16 cellular contexts compared by ENCODE assay signal in genomic region chr18:31931163-31931885, GRCh38. TPM values are rescaled to one million over a fixed set of nuclear protein-coding genes. Genes with fewer than 3 reads are reported as not detected.
DNase-seq lines count a peak whose midpoint lies in the region; ATAC-seq, FAIRE-seq and TF ChIP-seq lines count a peak whose summit lies in the region.
"Had no signal": no experiment of that assay in that cellular context is flagged by ENCODE, and none has a peak within 500 bp of the region (broad histone marks: within the 10 kb centered on the region; RNA-seq: fewer than 3 reads in every experiment).

No MANE protein-coding gene starts in this region.

- peaks cover 0 to 4% (median 0%) of the 10 kb centered on the region in 3 donors for H3K4me1 ChIP-seq in pancreas

- H3K4me3 Mint-ChIP-seq in nephron (no peak overlapping the region), glutamatergic neuron (ENCODE audit: unreplicated experiment) (no peak overlapping the region)
- H3K4me3 Mint-ChIP-seq: B cell; stimulated activated naive B cell treated with anti-CD40 and anti-IgM and Interleukin-4, amounts not matched to agents 10 μg/mL and 1 μg/mL and 100 μg/mL, for 72 hours had no signal

- TF ChIP-seq CTCF in nephron (IDR thresholded peaks at IDR 0.05; ENCODE audit: unreplicated experiment in 3 of 3) (no peak), pancreas (IDR thresholded peaks at IDR 0.05) (no peak), glutamatergic neuron (IDR thresholded peaks at IDR 0.05; ENCODE audit: partially characterized antibody, unreplicated experiment) (no peak)

- no peaks in the 10 kb centered on the region for H3K36me3 ChIP-seq in pancreas

- H3K27ac ChIP-seq in pancreas = no peak overlapping the region
- H3K27ac ChIP-seq: SJSA1 had no signal

- no peaks in the 10 kb centered on the region for H3K27me3 ChIP-seq in pancreas
- H3K27me3 ChIP-seq: SJSA1 had no signal

- no peak overlapping the region for H3K4me3 ChIP-seq in pancreas
- H3K4me3 ChIP-seq: SJSA1 had no signal

- no peaks in the 10 kb centered on the region for H3K9me3 Mint-ChIP-seq in nephron
- no peaks in the 10 kb centered on the region for H3K9me3 Mint-ChIP-seq in glutamatergic neuron (ENCODE audit: unreplicated experiment)
- H3K9me3 Mint-ChIP-seq: stimulated activated naive B cell treated with anti-CD40 and anti-IgM and Interleukin-4, amounts not matched to agents 10 μg/mL and 1 μg/mL and 100 μg/mL, for 72 hours had no signal

- ATAC-seq in pancreas = no peak
- ATAC-seq: stimulated activated naive B cell treated with anti-CD40 and anti-IgM and Interleukin-4, amounts not matched to agents 10 μg/mL and 1 μg/mL and 100 μg/mL, for 72 hours had no signal

- peaks cover 8% of the 10 kb centered on the region for H3K4me1 Mint-ChIP-seq in nephron
- no peaks in the 10 kb centered on the region for H3K4me1 Mint-ChIP-seq in glutamatergic neuron (ENCODE audit: low read depth, unreplicated experiment)

- DNase-seq in Daoy (ENCODE audit: low read depth) (peak; percentile 26), NCI-H82 (lab: John Stamatoyannopoulos, UW) (peak; percentile 89), dermis blood vessel endothelial cell (peak; percentile 72), SIG-M5 (lab: John Stamatoyannopoulos, UW) (no peak), pancreas (no peak), glutamatergic neuron (no peak)
- DNase-seq in stimulated activated CD4-positive, alpha-beta T cell treated with anti-CD3 and anti-CD28 coated beads, Interleukin-4, amount 100 ng/mL, for 1 hour = no peak
- DNase-seq: foreskin melanocyte; NCI-H2107; NK-92 treated with Interleukin-12 subunit alpha and Interleukin-12 subunit beta, amount 100 ng/mL, for 24 hours; retina; stimulated activated CD4-positive, alpha-beta T cell treated with anti-CD3 and anti-CD28 coated beads, Interleukin-2, amount 100 ng/mL, for 48 hours; stimulated activated naive B cell treated with anti-CD40 and anti-IgM and Interleukin-4, amounts not matched to agents 10 μg/mL and 1 μg/mL and 100 μg/mL, for 72 hours had no signal

- 61 to 62% methylated on average over 6 of the region's 6 CpGs for WGBS in pancreas, 2 donors

- H3K27ac Mint-ChIP-seq in nephron (peak overlapping the region; percentile 16 to 63 (median 32)), glutamatergic neuron (ENCODE audit: unreplicated experiment) (no peak overlapping the region)
- H3K27ac Mint-ChIP-seq: B cell; stimulated activated naive B cell treated with anti-CD40 and anti-IgM and Interleukin-4, amounts not matched to agents 10 μg/mL and 1 μg/mL and 100 μg/mL, for 72 hours had no signal

- H3K27me3 Mint-ChIP-seq in nephron (ENCODE audit: low read depth) = no peaks in the 10 kb centered on the region
- no peaks in the 10 kb centered on the region for H3K27me3 Mint-ChIP-seq in glutamatergic neuron (ENCODE audit: unreplicated experiment)
- H3K27me3 Mint-ChIP-seq: B cell; stimulated activated naive B cell treated with anti-CD40 and anti-IgM and Interleukin-4, amounts not matched to agents 10 μg/mL and 1 μg/mL and 100 μg/mL, for 72 hours had no signal

- no peaks in the 10 kb centered on the region for H3K9me3 ChIP-seq in pancreas
- H3K9me3 ChIP-seq: SJSA1 had no signal

- intact Hi-C loops in pancreas (cut with DNase I) = no loop called here

- FAIRE-seq in pancreas (lab: Jason Lieb, UNC) = no peak

- peaks cover 31% of the 10 kb centered on the region for H3K36me3 Mint-ChIP-seq in nephron (ENCODE audit: low read depth)
- no peaks in the 10 kb centered on the region for H3K36me3 Mint-ChIP-seq in glutamatergic neuron (ENCODE audit: unreplicated experiment)

RNA-seq across cellular contexts. Expression of gene TRAPPC8, which starts 11.6 kb away (rescaled TPM):
- 19.3 and 23.2 TPM in 2 replicates for total RNA-seq in Daoy (2014; rRNA removed; shearing (Covaris generic))
- 62.8 and 79.9 TPM in 2 replicates for total RNA-seq in dermis blood vessel endothelial cell
- total RNA-seq in pancreas = 10 to 100 TPM; 11.2 to 26.2 (median 17.6) TPM
- 10 to 100 TPM in 1 of 2 donors, 1 to 10 TPM in 1; 7.6 to 12.6 TPM for polyA plus RNA-seq in pancreas
- 41.0 TPM for total RNA-seq in glutamatergic neuron (ENCODE audit: unreplicated experiment)

Comparison
In these comparisons a context has a peak if more than half of its experiments do, and no peak if none do; other contexts are left out.
1. DNase-seq: peak in Daoy (single experiment), NCI-H82 (single experiment) and dermis blood vessel endothelial cell (single experiment); none in SIG-M5 (single experiment), pancreas (0 of 6), stimulated activated CD4-positive, alpha-beta T cell treated with anti-CD3 and anti-CD28 coated beads, Interleukin-4, amount 100 ng/mL, for 1 hour (single experiment) and glutamatergic neuron (single experiment).